8 cellular contexts compared by ENCODE assay signal in genomic region chr7:100887186-100887954, GRCh38.
DNase-seq lines count a peak whose midpoint lies in the region; ATAC-seq lines count a peak whose summit lies in the region.

No MANE protein-coding gene starts in this region.

- H3K4me3 Mint-ChIP-seq in T-helper 1 cell treated with Interleukin-12 subunit alpha and Interleukin-12 subunit beta and Interleukin-4 antibody, amounts not matched to agents 30 μg/mL and 1 μg/mL, for 36 hours: peak overlapping the region; percentile 84
- peak overlapping the region; percentile 87 to 91 for H3K4me3 Mint-ChIP-seq in stimulated activated naive B cell treated with anti-CD40 and anti-IgM and Interleukin-4, amounts not matched to agents 10 μg/mL and 1 μg/mL and 100 μg/mL, for 72 hours

- peaks cover 49% of the 10 kb centered on the region for H3K36me3 Mint-ChIP-seq in T-helper 1 cell treated with Interleukin-12 subunit alpha and Interleukin-12 subunit beta and Interleukin-4 antibody, amounts not matched to agents 30 μg/mL and 1 μg/mL, for 36 hours (ENCODE audit: low read depth)
- H3K36me3 Mint-ChIP-seq in stimulated activated naive B cell treated with anti-CD40 and anti-IgM and Interleukin-4, amounts not matched to agents 10 μg/mL and 1 μg/mL and 100 μg/mL, for 72 hours: peaks cover 56 to 65% of the 10 kb centered on the region in 2 donors

- H3K27ac Mint-ChIP-seq in T-helper 1 cell treated with Interleukin-12 subunit alpha and Interleukin-12 subunit beta and Interleukin-4 antibody, amounts not matched to agents 30 μg/mL and 1 μg/mL, for 36 hours: peak overlapping the region; percentile 94
- peak overlapping the region; percentile 91 for H3K27ac Mint-ChIP-seq in stimulated activated naive B cell treated with anti-CD40 and anti-IgM and Interleukin-4, amounts not matched to agents 10 μg/mL and 1 μg/mL and 100 μg/mL, for 72 hours

- peak; percentile 35 for DNase-seq in effector CD8-positive, alpha-beta T cell (lab: John Stamatoyannopoulos, UW)
- DNase-seq in stimulated activated naive B cell treated with anti-CD40 and anti-IgM and Interleukin-4, amounts not matched to agents 10 μg/mL and 1 μg/mL and 100 μg/mL, for 72 hours: peak; percentile 72
- DNase-seq in anterior cingulate cortex (lab: John Stamatoyannopoulos, UW): no peak
- no peak for DNase-seq in GM03348 (ENCODE audit: low spot score)

- peaks cover 33% of the 10 kb centered on the region for H3K4me1 Mint-ChIP-seq in T-helper 1 cell treated with Interleukin-12 subunit alpha and Interleukin-12 subunit beta and Interleukin-4 antibody, amounts not matched to agents 30 μg/mL and 1 μg/mL, for 36 hours (ENCODE audit: low read depth)
- H3K4me1 Mint-ChIP-seq in stimulated activated naive B cell treated with anti-CD40 and anti-IgM and Interleukin-4, amounts not matched to agents 10 μg/mL and 1 μg/mL and 100 μg/mL, for 72 hours: peaks cover 60 to 76% of the 10 kb centered on the region in 2 donors

- peaks cover 21% of the 10 kb centered on the region for H3K27me3 Mint-ChIP-seq in T-helper 1 cell treated with Interleukin-12 subunit alpha and Interleukin-12 subunit beta and Interleukin-4 antibody, amounts not matched to agents 30 μg/mL and 1 μg/mL, for 36 hours (ENCODE audit: low read depth)
- H3K27me3 Mint-ChIP-seq in stimulated activated naive B cell treated with anti-CD40 and anti-IgM and Interleukin-4, amounts not matched to agents 10 μg/mL and 1 μg/mL and 100 μg/mL, for 72 hours: peaks cover 17 to 20% of the 10 kb centered on the region in 2 donors

- H3K9me3 Mint-ChIP-seq in T-helper 1 cell treated with Interleukin-12 subunit alpha and Interleukin-12 subunit beta and Interleukin-4 antibody, amounts not matched to agents 30 μg/mL and 1 μg/mL, for 36 hours: no peaks in the 10 kb centered on the region
- H3K9me3 Mint-ChIP-seq in stimulated activated naive B cell treated with anti-CD40 and anti-IgM and Interleukin-4, amounts not matched to agents 10 μg/mL and 1 μg/mL and 100 μg/mL, for 72 hours: peaks cover 0 to 2% of the 10 kb centered on the region in 2 donors

- ATAC-seq in GM19035 (IDR thresholded peaks at IDR 0.05; ENCODE audit: unreplicated experiment) (peak; percentile 45), HG03159 (IDR thresholded peaks at IDR 0.05; ENCODE audit: unreplicated experiment) (peak; percentile 48), GM19023 (IDR thresholded peaks at IDR 0.05; ENCODE audit: unreplicated experiment) (no peak)
- peak; percentile 62 to 66 for ATAC-seq in stimulated activated naive B cell treated with anti-CD40 and anti-IgM and Interleukin-4, amounts not matched to agents 10 μg/mL and 1 μg/mL and 100 μg/mL, for 72 hours (replicated peaks)

Comparison
In these comparisons a context has a peak if more than half of its experiments do, and no peak if none do; other contexts are left out.
1. DNase-seq: peak in effector CD8-positive, alpha-beta T cell (single experiment) and stimulated activated naive B cell treated with anti-CD40 and anti-IgM and Interleukin-4, amounts not matched to agents 10 μg/mL and 1 μg/mL and 100 μg/mL, for 72 hours (single experiment); none in anterior cingulate cortex (0 of 58) and GM03348 (single experiment).